Comparison of ENCODE assay signal across 1 cellular context in the genomic region with DNA sequence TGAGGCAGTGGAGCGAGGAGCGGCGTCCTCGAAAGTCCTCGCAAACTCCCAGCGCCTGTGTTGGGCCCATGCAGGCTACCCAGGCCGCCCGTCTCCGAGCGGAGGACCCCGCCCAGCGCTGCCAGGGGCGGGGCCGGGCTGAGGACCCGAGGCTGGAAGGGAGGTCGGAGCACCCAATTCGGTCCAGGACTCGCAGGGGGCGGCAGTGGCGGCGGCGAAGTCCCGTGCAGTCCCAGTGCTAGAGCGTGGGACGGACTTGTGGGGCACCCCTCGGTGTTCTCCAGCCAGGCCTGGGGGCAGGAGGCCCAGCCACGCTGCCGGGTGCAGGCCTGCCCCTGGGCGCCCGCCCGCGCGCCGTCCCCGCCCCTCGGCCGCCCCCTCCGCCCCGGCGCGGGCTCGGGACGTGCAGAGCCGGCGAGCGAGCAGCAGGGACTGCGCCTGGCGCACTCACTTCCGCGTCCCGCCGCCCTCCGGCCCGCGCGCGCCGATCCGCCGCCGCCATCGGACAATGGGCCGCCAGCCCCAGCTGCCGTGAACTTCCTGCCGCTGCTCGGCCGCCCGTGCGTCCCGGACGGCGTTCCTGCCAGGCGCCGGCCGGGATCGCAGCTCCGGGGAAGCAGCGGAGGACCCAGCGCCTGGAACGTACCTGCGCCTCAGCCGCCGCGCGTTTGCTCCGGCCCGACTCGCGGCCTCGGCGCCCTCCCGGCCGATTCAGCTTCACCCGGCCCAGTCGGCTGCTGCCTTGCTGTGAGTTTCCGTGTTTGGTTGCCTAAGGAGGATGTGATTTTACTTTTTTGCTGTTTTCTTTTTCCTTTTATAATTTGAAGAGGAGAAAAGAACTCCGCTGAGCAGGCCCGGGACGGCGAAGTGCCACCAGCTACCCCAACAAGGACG.
TF ChIP-seq lines count a peak whose summit lies in the region.

No MANE protein-coding gene starts in this region.

TF ChIP-seq in K562, 482 proteins besides CTCF, POLR2A, EP300 and RAD21 (continued from another document and continues in another):
- TF ChIP-seq, protein P1, sequence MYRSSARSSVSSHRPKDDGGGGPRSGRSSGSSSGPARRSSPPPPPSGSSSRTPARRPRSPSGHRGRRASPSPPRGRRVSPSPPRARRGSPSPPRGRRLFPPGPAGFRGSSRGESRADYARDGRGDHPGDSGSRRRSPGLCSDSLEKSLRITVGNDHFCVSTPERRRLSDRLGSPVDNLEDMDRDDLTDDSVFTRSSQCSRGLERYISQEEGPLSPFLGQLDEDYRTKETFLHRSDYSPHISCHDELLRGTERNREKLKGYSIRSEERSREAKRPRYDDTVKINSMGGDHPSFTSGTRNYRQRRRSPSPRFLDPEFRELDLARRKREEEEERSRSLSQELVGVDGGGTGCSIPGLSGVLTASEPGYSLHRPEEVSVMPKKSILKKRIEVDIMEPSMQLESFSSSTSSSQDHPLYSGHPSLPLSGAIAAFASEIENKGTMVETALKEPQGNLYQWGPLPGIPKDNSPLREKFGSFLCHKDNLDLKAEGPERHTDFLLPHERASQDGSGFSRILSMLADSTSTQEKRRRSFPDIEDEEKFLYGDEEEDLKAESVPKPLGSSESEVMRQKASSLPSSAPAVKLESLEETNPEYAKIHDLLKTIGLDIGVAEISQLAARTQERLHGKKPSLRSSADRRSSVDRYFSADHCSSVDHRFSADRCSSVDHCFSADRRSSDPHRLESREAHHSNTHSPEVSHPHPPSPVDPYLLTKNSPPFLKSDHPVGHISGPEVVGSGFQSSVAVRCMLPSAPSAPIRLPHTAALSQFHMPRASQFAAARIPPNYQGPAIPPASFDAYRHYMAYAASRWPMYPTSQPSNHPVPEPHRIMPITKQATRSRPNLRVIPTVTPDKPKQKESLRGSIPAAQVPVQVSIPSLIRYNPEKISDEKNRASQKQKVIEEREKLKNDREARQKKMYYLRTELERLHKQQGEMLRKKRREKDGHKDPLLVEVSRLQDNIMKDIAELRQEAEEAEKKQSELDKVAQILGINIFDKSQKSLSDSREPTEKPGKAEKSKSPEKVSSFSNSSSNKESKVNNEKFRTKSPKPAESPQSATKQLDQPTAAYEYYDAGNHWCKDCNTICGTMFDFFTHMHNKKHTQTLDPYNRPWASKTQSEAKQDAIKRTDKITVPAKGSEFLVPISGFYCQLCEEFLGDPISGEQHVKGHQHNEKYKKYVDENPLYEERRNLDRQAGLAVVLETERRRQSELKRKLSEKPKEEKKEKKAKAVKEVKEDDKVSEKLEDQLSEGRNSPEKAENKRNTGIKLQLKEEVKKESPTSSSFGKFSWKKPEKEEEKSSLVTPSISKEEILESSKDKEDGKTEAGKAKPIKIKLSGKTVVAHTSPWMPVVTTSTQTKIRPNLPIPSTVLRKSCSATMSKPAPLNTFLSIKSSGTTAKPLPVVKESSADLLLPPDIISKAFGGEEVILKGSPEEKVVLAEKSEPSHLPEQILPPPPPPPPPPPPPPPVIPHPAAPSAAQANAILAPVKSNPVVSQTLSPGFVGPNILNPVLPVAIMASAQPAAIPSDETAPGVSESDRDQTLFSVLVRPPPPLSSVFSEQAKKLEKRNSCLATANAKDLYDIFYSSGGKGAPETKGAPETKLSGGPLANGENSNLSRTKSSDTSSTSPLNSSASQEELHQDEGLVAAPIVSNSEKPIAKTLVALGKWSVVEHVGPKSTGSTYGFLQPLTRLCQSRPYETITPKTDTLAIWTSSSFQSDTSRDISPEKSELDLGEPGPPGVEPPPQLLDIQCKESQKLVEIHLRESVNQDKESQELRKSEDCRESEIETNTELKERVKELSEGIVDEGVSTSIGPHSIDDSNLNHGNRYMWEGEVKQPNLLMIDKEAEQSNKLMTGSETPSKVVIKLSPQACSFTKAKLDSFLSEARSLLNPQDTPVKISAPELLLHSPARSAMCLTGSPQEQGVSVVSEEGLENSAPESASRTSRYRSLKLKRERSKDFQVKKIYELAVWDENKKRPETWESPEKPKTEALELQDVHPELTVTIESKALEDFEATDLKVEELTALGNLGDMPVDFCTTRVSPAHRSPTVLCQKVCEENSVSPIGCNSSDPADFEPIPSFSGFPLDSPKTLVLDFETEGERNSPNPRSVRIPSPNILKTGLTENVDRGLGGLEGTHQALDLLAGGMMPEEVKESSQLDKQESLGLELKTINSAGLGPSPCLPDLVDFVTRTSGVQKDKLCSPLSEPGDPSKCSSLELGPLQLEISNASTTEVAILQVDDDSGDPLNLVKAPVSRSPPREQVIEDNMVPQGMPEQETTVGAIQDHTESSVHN (IDR thresholded peaks at IDR 0.05; ENCODE audit: borderline replicate concordance in 1 of 2, low read depth in 1 of 2): no peak
- TF ChIP-seq, protein P2, sequence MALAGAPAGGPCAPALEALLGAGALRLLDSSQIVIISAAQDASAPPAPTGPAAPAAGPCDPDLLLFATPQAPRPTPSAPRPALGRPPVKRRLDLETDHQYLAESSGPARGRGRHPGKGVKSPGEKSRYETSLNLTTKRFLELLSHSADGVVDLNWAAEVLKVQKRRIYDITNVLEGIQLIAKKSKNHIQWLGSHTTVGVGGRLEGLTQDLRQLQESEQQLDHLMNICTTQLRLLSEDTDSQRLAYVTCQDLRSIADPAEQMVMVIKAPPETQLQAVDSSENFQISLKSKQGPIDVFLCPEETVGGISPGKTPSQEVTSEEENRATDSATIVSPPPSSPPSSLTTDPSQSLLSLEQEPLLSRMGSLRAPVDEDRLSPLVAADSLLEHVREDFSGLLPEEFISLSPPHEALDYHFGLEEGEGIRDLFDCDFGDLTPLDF (CRISPR knock-in tag; IDR thresholded peaks at IDR 0.05): no peak
- TF ChIP-seq PML (IDR thresholded peaks at IDR 0.05; ENCODE audit: low read length) (no peak; the same call in 1 of the 2 replicates), BCOR (IDR thresholded peaks at IDR 0.05) (0 out of 2 replicates have a peak, but pooled peaks have one; percentile 6), CHD2 (IDR thresholded peaks at IDR 0.05; ENCODE audit: low read depth, low read length) (no peak), ZBTB1 (CRISPR knock-in tag; IDR thresholded peaks at IDR 0.05; ENCODE audit: borderline replicate concordance, low read depth) (no peak), BRD9 (IDR thresholded peaks at IDR 0.05; ENCODE audit: low read depth, partially characterized antibody) (no peak), E2F3 (CRISPR knock-in tag; IDR thresholded peaks at IDR 0.05) (peak; percentile 46; the same call in 1 of the 2 replicates), ZNF224 (CRISPR knock-in tag; IDR thresholded peaks at IDR 0.05) (no peak), ATF1 (CRISPR knock-in tag; IDR thresholded peaks at IDR 0.05) (no peak), ATF1 (tag; IDR thresholded peaks at IDR 0.05) (no peak; the same call in 1 of the 2 replicates), ETS2 (tag; IDR thresholded peaks at IDR 0.05; ENCODE audit: borderline replicate concordance, poor library complexity, severe bottlenecking) (no peak), SP2 (IDR thresholded peaks at IDR 0.05; ENCODE audit: extremely low read depth, low read depth, low read length, poor library complexity, severe bottlenecking) (no peak), NR2C2 (CRISPR knock-in tag; IDR thresholded peaks at IDR 0.05) (peak; percentile 67; the same call in 1 of the 2 replicates), NR2C2 (tag; IDR thresholded peaks at IDR 0.05) (peak; percentile 38; the same call in 1 of the 2 replicates), NFRKB (IDR thresholded peaks at IDR 0.05; ENCODE audit: low read depth) (no peak), SP1 (CRISPR knock-in tag; IDR thresholded peaks at IDR 0.05) (no peak; the same call in 1 of the 2 replicates)
- TF ChIP-seq, protein P3, sequence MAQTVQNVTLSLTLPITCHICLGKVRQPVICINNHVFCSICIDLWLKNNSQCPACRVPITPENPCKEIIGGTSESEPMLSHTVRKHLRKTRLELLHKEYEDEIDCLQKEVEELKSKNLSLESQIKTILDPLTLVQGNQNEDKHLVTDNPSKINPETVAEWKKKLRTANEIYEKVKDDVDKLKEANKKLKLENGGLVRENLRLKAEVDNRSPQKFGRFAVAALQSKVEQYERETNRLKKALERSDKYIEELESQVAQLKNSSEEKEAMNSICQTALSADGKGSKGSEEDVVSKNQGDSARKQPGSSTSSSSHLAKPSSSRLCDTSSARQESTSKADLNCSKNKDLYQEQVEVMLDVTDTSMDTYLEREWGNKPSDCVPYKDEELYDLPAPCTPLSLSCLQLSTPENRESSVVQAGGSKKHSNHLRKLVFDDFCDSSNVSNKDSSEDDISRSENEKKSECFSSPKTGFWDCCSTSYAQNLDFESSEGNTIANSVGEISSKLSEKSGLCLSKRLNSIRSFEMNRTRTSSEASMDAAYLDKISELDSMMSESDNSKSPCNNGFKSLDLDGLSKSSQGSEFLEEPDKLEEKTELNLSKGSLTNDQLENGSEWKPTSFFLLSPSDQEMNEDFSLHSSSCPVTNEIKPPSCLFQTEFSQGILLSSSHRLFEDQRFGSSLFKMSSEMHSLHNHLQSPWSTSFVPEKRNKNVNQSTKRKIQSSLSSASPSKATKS (CRISPR knock-in tag; IDR thresholded peaks at IDR 0.05): no peak
- TF ChIP-seq, protein P4, sequence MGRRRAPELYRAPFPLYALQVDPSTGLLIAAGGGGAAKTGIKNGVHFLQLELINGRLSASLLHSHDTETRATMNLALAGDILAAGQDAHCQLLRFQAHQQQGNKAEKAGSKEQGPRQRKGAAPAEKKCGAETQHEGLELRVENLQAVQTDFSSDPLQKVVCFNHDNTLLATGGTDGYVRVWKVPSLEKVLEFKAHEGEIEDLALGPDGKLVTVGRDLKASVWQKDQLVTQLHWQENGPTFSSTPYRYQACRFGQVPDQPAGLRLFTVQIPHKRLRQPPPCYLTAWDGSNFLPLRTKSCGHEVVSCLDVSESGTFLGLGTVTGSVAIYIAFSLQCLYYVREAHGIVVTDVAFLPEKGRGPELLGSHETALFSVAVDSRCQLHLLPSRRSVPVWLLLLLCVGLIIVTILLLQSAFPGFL (CRISPR knock-in tag; IDR thresholded peaks at IDR 0.05): peak; percentile 65; the same call in 1 of the 2 replicates
- TF ChIP-seq, protein P5, sequence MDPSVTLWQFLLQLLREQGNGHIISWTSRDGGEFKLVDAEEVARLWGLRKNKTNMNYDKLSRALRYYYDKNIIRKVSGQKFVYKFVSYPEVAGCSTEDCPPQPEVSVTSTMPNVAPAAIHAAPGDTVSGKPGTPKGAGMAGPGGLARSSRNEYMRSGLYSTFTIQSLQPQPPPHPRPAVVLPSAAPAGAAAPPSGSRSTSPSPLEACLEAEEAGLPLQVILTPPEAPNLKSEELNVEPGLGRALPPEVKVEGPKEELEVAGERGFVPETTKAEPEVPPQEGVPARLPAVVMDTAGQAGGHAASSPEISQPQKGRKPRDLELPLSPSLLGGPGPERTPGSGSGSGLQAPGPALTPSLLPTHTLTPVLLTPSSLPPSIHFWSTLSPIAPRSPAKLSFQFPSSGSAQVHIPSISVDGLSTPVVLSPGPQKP (CRISPR knock-in tag; IDR thresholded peaks at IDR 0.05): no peak
- TF ChIP-seq, protein P6, sequence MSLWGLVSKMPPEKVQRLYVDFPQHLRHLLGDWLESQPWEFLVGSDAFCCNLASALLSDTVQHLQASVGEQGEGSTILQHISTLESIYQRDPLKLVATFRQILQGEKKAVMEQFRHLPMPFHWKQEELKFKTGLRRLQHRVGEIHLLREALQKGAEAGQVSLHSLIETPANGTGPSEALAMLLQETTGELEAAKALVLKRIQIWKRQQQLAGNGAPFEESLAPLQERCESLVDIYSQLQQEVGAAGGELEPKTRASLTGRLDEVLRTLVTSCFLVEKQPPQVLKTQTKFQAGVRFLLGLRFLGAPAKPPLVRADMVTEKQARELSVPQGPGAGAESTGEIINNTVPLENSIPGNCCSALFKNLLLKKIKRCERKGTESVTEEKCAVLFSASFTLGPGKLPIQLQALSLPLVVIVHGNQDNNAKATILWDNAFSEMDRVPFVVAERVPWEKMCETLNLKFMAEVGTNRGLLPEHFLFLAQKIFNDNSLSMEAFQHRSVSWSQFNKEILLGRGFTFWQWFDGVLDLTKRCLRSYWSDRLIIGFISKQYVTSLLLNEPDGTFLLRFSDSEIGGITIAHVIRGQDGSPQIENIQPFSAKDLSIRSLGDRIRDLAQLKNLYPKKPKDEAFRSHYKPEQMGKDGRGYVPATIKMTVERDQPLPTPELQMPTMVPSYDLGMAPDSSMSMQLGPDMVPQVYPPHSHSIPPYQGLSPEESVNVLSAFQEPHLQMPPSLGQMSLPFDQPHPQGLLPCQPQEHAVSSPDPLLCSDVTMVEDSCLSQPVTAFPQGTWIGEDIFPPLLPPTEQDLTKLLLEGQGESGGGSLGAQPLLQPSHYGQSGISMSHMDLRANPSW (CRISPR knock-in tag; IDR thresholded peaks at IDR 0.05): no peak
- TF ChIP-seq, protein P7, sequence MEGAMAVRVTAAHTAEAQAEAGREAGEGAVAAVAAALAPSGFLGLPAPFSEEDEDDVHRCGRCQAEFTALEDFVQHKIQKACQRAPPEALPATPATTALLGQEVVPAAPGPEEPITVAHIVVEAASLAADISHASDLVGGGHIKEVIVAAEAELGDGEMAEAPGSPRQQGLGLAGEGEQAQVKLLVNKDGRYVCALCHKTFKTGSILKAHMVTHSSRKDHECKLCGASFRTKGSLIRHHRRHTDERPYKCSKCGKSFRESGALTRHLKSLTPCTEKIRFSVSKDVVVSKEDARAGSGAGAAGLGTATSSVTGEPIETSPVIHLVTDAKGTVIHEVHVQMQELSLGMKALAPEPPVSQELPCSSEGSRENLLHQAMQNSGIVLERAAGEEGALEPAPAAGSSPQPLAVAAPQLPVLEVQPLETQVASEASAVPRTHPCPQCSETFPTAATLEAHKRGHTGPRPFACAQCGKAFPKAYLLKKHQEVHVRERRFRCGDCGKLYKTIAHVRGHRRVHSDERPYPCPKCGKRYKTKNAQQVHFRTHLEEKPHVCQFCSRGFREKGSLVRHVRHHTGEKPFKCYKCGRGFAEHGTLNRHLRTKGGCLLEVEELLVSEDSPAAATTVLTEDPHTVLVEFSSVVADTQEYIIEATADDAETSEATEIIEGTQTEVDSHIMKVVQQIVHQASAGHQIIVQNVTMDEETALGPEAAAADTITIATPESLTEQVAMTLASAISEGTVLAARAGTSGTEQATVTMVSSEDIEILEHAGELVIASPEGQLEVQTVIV (CRISPR knock-in tag; IDR thresholded peaks at IDR 0.05; ENCODE audit: borderline replicate concordance): no peak
- TF ChIP-seq, protein P8, sequence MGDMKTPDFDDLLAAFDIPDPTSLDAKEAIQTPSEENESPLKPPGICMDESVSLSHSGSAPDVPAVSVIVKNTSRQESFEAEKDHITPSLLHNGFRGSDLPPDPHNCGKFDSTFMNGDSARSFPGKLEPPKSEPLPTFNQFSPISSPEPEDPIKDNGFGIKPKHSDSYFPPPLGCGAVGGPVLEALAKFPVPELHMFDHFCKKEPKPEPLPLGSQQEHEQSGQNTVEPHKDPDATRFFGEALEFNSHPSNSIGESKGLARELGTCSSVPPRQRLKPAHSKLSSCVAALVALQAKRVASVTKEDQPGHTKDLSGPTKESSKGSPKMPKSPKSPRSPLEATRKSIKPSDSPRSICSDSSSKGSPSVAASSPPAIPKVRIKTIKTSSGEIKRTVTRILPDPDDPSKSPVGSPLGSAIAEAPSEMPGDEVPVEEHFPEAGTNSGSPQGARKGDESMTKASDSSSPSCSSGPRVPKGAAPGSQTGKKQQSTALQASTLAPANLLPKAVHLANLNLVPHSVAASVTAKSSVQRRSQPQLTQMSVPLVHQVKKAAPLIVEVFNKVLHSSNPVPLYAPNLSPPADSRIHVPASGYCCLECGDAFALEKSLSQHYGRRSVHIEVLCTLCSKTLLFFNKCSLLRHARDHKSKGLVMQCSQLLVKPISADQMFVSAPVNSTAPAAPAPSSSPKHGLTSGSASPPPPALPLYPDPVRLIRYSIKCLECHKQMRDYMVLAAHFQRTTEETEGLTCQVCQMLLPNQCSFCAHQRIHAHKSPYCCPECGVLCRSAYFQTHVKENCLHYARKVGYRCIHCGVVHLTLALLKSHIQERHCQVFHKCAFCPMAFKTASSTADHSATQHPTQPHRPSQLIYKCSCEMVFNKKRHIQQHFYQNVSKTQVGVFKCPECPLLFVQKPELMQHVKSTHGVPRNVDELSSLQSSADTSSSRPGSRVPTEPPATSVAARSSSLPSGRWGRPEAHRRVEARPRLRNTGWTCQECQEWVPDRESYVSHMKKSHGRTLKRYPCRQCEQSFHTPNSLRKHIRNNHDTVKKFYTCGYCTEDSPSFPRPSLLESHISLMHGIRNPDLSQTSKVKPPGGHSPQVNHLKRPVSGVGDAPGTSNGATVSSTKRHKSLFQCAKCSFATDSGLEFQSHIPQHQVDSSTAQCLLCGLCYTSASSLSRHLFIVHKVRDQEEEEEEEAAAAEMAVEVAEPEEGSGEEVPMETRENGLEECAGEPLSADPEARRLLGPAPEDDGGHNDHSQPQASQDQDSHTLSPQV (IDR thresholded peaks at IDR 0.05): 0 out of 2 replicates have a peak, but pooled peaks have one; percentile 21
